8 cellular contexts compared by ENCODE assay signal in the genomic region with DNA sequence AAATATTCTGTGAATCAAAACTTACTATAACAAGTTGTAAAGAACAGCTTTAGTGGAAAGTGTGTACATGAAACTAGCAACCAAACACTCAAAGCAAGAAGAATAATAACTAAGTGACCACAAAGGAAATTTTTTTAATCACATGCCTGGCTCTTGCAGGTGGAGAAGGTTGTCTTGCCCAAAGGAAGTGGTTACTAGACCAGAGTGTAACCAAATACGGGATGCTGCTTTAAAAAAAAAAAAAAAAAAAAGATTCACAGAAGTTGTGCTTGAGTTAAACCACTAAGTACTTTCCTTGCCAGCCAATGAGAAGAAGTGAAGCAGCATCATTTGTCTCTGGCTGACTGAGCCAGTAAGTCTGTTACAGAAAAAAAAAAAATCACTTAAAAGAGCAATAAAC. TPM values are rescaled to one million over a fixed set of nuclear protein-coding genes. Genes with fewer than 3 reads are reported as not detected.
DNase-seq lines count a peak whose midpoint lies in the region; ATAC-seq and TF ChIP-seq lines count a peak whose summit lies in the region.

No MANE protein-coding gene starts in this region.

- no peaks in the 10 kb centered on the region for H3K27me3 ChIP-seq in Caco-2 (replicated peaks; ENCODE audit: control insufficient read depth, insufficient read depth, low read length)

- POLR2A ChIA-PET in Caco-2 (lab: Charles Lee) = no interaction called here

- peak overlapping the region; percentile 39 for H3K4me3 Mint-ChIP-seq in T-helper 2 cell treated with Interferon-gamma antibody and Interleukin-4, amounts not matched to agents 5 μg/mL and 100 μg/mL, for 36 hours
- H3K4me3 Mint-ChIP-seq in stimulated activated naive B cell treated with anti-CD40 and anti-IgM and Interleukin-4, amounts not matched to agents 10 μg/mL and 1 μg/mL and 100 μg/mL, for 72 hours = peak overlapping the region; percentile 48 to 64
- H3K4me3 Mint-ChIP-seq in Caco-2 (ENCODE audit: unreplicated experiment) = no peak overlapping the region

- no peak overlapping the region for H3K4me3 ChIP-seq in Caco-2 (ENCODE audit: low read depth, low read length)

- no peaks in the 10 kb centered on the region for H3K36me3 ChIP-seq in Caco-2 (ENCODE audit: control insufficient read depth, insufficient read depth, low read length)

- no peaks in the 10 kb centered on the region for H3K9me3 Mint-ChIP-seq in T-helper 2 cell treated with Interferon-gamma antibody and Interleukin-4, amounts not matched to agents 5 μg/mL and 100 μg/mL, for 36 hours
- peaks cover 0 to 4% of the 10 kb centered on the region in 2 donors for H3K9me3 Mint-ChIP-seq in stimulated activated naive B cell treated with anti-CD40 and anti-IgM and Interleukin-4, amounts not matched to agents 10 μg/mL and 1 μg/mL and 100 μg/mL, for 72 hours
- no peaks in the 10 kb centered on the region for H3K9me3 Mint-ChIP-seq in Caco-2 (ENCODE audit: unreplicated experiment)

- no TSS peak for BruUV-seq in Caco-2 (replicated peaks; lab: Mats Ljungman, UMichigan)

- H3K9me3 ChIP-seq in Caco-2 = no peaks in the 10 kb centered on the region

- peaks cover 50% of the 10 kb centered on the region for H3K27me3 Mint-ChIP-seq in T-helper 2 cell treated with Interferon-gamma antibody and Interleukin-4, amounts not matched to agents 5 μg/mL and 100 μg/mL, for 36 hours (ENCODE audit: low read depth)
- no peaks in the 10 kb centered on the region for H3K27me3 Mint-ChIP-seq in stimulated activated naive B cell treated with anti-CD40 and anti-IgM and Interleukin-4, amounts not matched to agents 10 μg/mL and 1 μg/mL and 100 μg/mL, for 72 hours
- peaks cover 11% of the 10 kb centered on the region for H3K27me3 Mint-ChIP-seq in Caco-2 (ENCODE audit: insufficient read depth, unreplicated experiment)

- peak; percentile 78 for ATAC-seq in HG02973 (IDR thresholded peaks at IDR 0.05; ENCODE audit: unreplicated experiment)
- peak; percentile 83 to 90 for ATAC-seq in stimulated activated naive B cell treated with anti-CD40 and anti-IgM and Interleukin-4, amounts not matched to agents 10 μg/mL and 1 μg/mL and 100 μg/mL, for 72 hours (replicated peaks)

- intact Hi-C loops in Caco-2 (cut with micrococcal nuclease; ENCODE audit: unreplicated experiment) = no loop called here

- peaks cover 26% of the 10 kb centered on the region for H3K4me1 Mint-ChIP-seq in T-helper 2 cell treated with Interferon-gamma antibody and Interleukin-4, amounts not matched to agents 5 μg/mL and 100 μg/mL, for 36 hours (ENCODE audit: low read depth)
- peaks cover 23 to 74% of the 10 kb centered on the region in 2 donors for H3K4me1 Mint-ChIP-seq in stimulated activated naive B cell treated with anti-CD40 and anti-IgM and Interleukin-4, amounts not matched to agents 10 μg/mL and 1 μg/mL and 100 μg/mL, for 72 hours
- no peaks in the 10 kb centered on the region for H3K4me1 Mint-ChIP-seq in Caco-2 (ENCODE audit: low read depth, unreplicated experiment)

- H3K4me1 ChIP-seq in Caco-2 = no peaks in the 10 kb centered on the region

- CTCF ChIA-PET in Caco-2 (lab: Charles Lee) = no interaction called here

- H3K27ac Mint-ChIP-seq in T-helper 2 cell treated with Interferon-gamma antibody and Interleukin-4, amounts not matched to agents 5 μg/mL and 100 μg/mL, for 36 hours = peak overlapping the region; percentile 55
- peak overlapping the region; percentile 93 for H3K27ac Mint-ChIP-seq in stimulated activated naive B cell treated with anti-CD40 and anti-IgM and Interleukin-4, amounts not matched to agents 10 μg/mL and 1 μg/mL and 100 μg/mL, for 72 hours
- H3K27ac Mint-ChIP-seq in Caco-2 (ENCODE audit: unreplicated experiment) = no peak overlapping the region

- peak; percentile 17 for DNase-seq in activated CD8-positive, alpha-beta memory T cell treated with anti-CD3 and anti-CD28 coated beads, Interleukin-2, amount 50 U/mL, for 1 hour (ENCODE audit: extremely low read depth)
- no peak for DNase-seq in activated CD8-positive, alpha-beta memory T cell treated with anti-CD3 and anti-CD28 coated beads, Interleukin-2, amount 50 U/mL, for 48 hours
- peak; percentile 50 for DNase-seq in T-helper 2 cell treated with Interferon-gamma antibody and Interleukin-4, amounts not matched to agents 5 μg/mL and 100 μg/mL, for 36 hours (ENCODE audit: low spot score)
- DNase-seq in stimulated activated naive B cell treated with anti-CD40 and anti-IgM and Interleukin-4, amounts not matched to agents 10 μg/mL and 1 μg/mL and 100 μg/mL, for 72 hours = peak; percentile 40
- no peak for DNase-seq in COLO829 (ENCODE audit: low spot score)
- no peak for DNase-seq in NCI-H187 (lab: John Stamatoyannopoulos, UW)
- no peak for DNase-seq in Caco-2

- TF ChIP-seq CTCF in Caco-2 (IDR thresholded peaks at IDR 0.05; ENCODE audit: insufficient read depth in 1 of 2, low read depth in 1 of 2, low read length in 1 of 2, severe bottlenecking in 1 of 2, unreplicated experiment in 1 of 2) = no peak

- peaks cover 3% of the 10 kb centered on the region for H3K36me3 Mint-ChIP-seq in T-helper 2 cell treated with Interferon-gamma antibody and Interleukin-4, amounts not matched to agents 5 μg/mL and 100 μg/mL, for 36 hours (ENCODE audit: low read depth)
- peaks cover 0 to 2% of the 10 kb centered on the region in 2 donors for H3K36me3 Mint-ChIP-seq in stimulated activated naive B cell treated with anti-CD40 and anti-IgM and Interleukin-4, amounts not matched to agents 10 μg/mL and 1 μg/mL and 100 μg/mL, for 72 hours
- H3K36me3 Mint-ChIP-seq in Caco-2 (ENCODE audit: insufficient read depth, unreplicated experiment) = no peaks in the 10 kb centered on the region

RNA-seq across cellular contexts. Expression of a gene that starts 19.1 kb away (rescaled TPM):
- not detected in 2 replicates for total RNA-seq in Caco-2 (2022)

RNA-seq across cellular contexts. Expression of a gene that starts 48.4 kb away (rescaled TPM):
- not detected in 2 replicates for total RNA-seq in Caco-2 (2022)

RNA-seq across cellular contexts. Expression of a gene that starts 55.6 kb away (rescaled TPM):
- not detected in 2 replicates for total RNA-seq in Caco-2 (2022)

Comparison
In these comparisons a context has a peak if more than half of its experiments do, and no peak if none do; other contexts are left out.
1. DNase-seq: peak in activated CD8-positive, alpha-beta memory T cell treated with anti-CD3 and anti-CD28 coated beads, Interleukin-2, amount 50 U/mL, for 1 hour (single experiment), T-helper 2 cell treated with Interferon-gamma antibody and Interleukin-4, amounts not matched to agents 5 μg/mL and 100 μg/mL, for 36 hours (single experiment) and stimulated activated naive B cell treated with anti-CD40 and anti-IgM and Interleukin-4, amounts not matched to agents 10 μg/mL and 1 μg/mL and 100 μg/mL, for 72 hours (single experiment); none in activated CD8-positive, alpha-beta memory T cell treated with anti-CD3 and anti-CD28 coated beads, Interleukin-2, amount 50 U/mL, for 48 hours (single experiment), COLO829 (single experiment), NCI-H187 (0 of 2) and Caco-2 (0 of 2).